Comparison of ENCODE assay signal across 1 cellular context in genomic region chr7:94440460-94441039, GRCh38.
TF ChIP-seq lines count a peak whose summit lies in the region.

No MANE protein-coding gene starts in this region.

TF ChIP-seq in HepG2, 621 proteins besides CTCF, POLR2A, EP300 and RAD21 (continued from another document and continues in another):
- TF ChIP-seq, protein P1, sequence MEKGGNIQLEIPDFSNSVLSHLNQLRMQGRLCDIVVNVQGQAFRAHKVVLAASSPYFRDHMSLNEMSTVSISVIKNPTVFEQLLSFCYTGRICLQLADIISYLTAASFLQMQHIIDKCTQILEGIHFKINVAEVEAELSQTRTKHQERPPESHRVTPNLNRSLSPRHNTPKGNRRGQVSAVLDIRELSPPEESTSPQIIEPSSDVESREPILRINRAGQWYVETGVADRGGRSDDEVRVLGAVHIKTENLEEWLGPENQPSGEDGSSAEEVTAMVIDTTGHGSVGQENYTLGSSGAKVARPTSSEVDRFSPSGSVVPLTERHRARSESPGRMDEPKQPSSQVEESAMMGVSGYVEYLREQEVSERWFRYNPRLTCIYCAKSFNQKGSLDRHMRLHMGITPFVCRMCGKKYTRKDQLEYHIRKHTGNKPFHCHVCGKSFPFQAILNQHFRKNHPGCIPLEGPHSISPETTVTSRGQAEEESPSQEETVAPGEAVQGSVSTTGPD (CRISPR knock-in tag; IDR thresholded peaks at IDR 0.05), result no peak
- TF ChIP-seq NFKB2 (CRISPR knock-in tag; IDR thresholded peaks at IDR 0.05; ENCODE audit: borderline replicate concordance), result no peak
- TF ChIP-seq ETV6 (CRISPR knock-in tag; conservative IDR thresholded peaks at IDR 0.05), result no peak
- no peak for TF ChIP-seq MATR3 (CRISPR knock-in tag; IDR thresholded peaks at IDR 0.05)
- no peak for TF ChIP-seq KMT2B (CRISPR knock-in tag; IDR thresholded peaks at IDR 0.05)
- no peak for TF ChIP-seq NCOA1 (CRISPR knock-in tag; IDR thresholded peaks at IDR 0.05)
- TF ChIP-seq ZNF446 (CRISPR knock-in tag; IDR thresholded peaks at IDR 0.05), result no peak
- TF ChIP-seq MEF2D (CRISPR knock-in tag; IDR thresholded peaks at IDR 0.05), result no peak
- peak; percentile 90 for TF ChIP-seq POGZ (CRISPR knock-in tag; IDR thresholded peaks at IDR 0.05)
- TF ChIP-seq PHB2 (IDR thresholded peaks at IDR 0.05; ENCODE audit: partially characterized antibody), result no peak
- TF ChIP-seq POLR2AphosphoS5 (IDR thresholded peaks at IDR 0.05; ENCODE audit: low read depth, low read length), result 0 out of 2 replicates have a peak, but pooled peaks have one; percentile 25
- TF ChIP-seq NR3C1 (CRISPR knock-in tag; IDR thresholded peaks at IDR 0.05), result no peak
- TF ChIP-seq FOXA1 (IDR thresholded peaks at IDR 0.05), result no peak
- peak; percentile 70 for TF ChIP-seq FOXA1 (CRISPR knock-in tag; IDR thresholded peaks at IDR 0.05)
- TF ChIP-seq TFAP4 (IDR thresholded peaks at IDR 0.05; ENCODE audit: borderline replicate concordance, low read depth), result no peak
- TF ChIP-seq PHF20 (CRISPR knock-in tag; IDR thresholded peaks at IDR 0.05), result no peak
- 0 out of 2 replicates have a peak, but pooled peaks have one; percentile 35 for TF ChIP-seq ZBTB7A (CRISPR knock-in tag; IDR thresholded peaks at IDR 0.05)
- TF ChIP-seq ZNF672 (CRISPR knock-in tag; IDR thresholded peaks at IDR 0.05), result no peak
- no peak for TF ChIP-seq ZNF724P (CRISPR knock-in tag; IDR thresholded peaks at IDR 0.05; ENCODE audit: borderline replicate concordance)
- no peak for TF ChIP-seq ZNF274 (CRISPR knock-in tag; IDR thresholded peaks at IDR 0.05)
- no peak for TF ChIP-seq ISX (CRISPR knock-in tag; conservative IDR thresholded peaks at IDR 0.05)
- no peak for TF ChIP-seq ZNF839 (CRISPR knock-in tag; IDR thresholded peaks at IDR 0.05; ENCODE audit: borderline replicate concordance)
- TF ChIP-seq, protein P2, sequence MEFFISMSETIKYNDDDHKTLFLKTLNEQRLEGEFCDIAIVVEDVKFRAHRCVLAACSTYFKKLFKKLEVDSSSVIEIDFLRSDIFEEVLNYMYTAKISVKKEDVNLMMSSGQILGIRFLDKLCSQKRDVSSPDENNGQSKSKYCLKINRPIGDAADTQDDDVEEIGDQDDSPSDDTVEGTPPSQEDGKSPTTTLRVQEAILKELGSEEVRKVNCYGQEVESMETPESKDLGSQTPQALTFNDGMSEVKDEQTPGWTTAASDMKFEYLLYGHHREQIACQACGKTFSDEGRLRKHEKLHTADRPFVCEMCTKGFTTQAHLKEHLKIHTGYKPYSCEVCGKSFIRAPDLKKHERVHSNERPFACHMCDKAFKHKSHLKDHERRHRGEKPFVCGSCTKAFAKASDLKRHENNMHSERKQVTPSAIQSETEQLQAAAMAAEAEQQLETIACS (CRISPR knock-in tag; IDR thresholded peaks at IDR 0.05), result no peak
- no peak for TF ChIP-seq ZIK1 (CRISPR knock-in tag; IDR thresholded peaks at IDR 0.05; ENCODE audit: borderline replicate concordance, low read depth)
- peak; percentile 59 for TF ChIP-seq SAP130 (CRISPR knock-in tag; IDR thresholded peaks at IDR 0.05; ENCODE audit: low read depth)
- TF ChIP-seq TBL1XR1 (IDR thresholded peaks at IDR 0.05; ENCODE audit: borderline replicate concordance, low read length, partially characterized antibody), result no peak
- no peak for TF ChIP-seq MLX (CRISPR knock-in tag; IDR thresholded peaks at IDR 0.05)
- TF ChIP-seq JUN (CRISPR knock-in tag; IDR thresholded peaks at IDR 0.05), result no peak
- 0 out of 2 replicates have a peak, but pooled peaks have one; percentile 34 for TF ChIP-seq ZNF501 (CRISPR knock-in tag; IDR thresholded peaks at IDR 0.05)
- TF ChIP-seq GTF3A (CRISPR knock-in tag; conservative IDR thresholded peaks at IDR 0.05), result no peak
- TF ChIP-seq NFIC (IDR thresholded peaks at IDR 0.05; ENCODE audit: low read length), result no peak
- TF ChIP-seq REST (IDR thresholded peaks at IDR 0.05; ENCODE audit: borderline replicate concordance in 1 of 2, low read depth in 1 of 2, low read length in 2 of 2), result no peak
- TF ChIP-seq ZNF792 (CRISPR knock-in tag; IDR thresholded peaks at IDR 0.05), result no peak
- no peak for TF ChIP-seq NR0B2 (CRISPR knock-in tag; IDR thresholded peaks at IDR 0.05)
- TF ChIP-seq ZFAT (CRISPR knock-in tag; conservative IDR thresholded peaks at IDR 0.05), result no peak
- TF ChIP-seq TFDP2 (CRISPR knock-in tag; IDR thresholded peaks at IDR 0.05), result no peak
- peak; percentile 91 for TF ChIP-seq RFX5 (IDR thresholded peaks at IDR 0.05; ENCODE audit: low read depth, low read length)
- no peak for TF ChIP-seq ADNP (CRISPR knock-in tag; IDR thresholded peaks at IDR 0.05)
- 0 out of 2 replicates have a peak, but pooled peaks have one; percentile 13 for TF ChIP-seq HNF4A (CRISPR knock-in tag; IDR thresholded peaks at IDR 0.05)
- TF ChIP-seq SP4 (CRISPR knock-in tag; IDR thresholded peaks at IDR 0.05), result no peak
- no peak for TF ChIP-seq TAF15 (IDR thresholded peaks at IDR 0.05; ENCODE audit: low read depth, low read length, poor library complexity, severe bottlenecking)
- TF ChIP-seq PITX1 (CRISPR knock-in tag; IDR thresholded peaks at IDR 0.05), result no peak
- TF ChIP-seq ZNF33B (CRISPR knock-in tag; IDR thresholded peaks at IDR 0.05), result no peak
- TF ChIP-seq ZFP62 (CRISPR knock-in tag; IDR thresholded peaks at IDR 0.05), result no peak
- TF ChIP-seq ZNF282 (IDR thresholded peaks at IDR 0.05; ENCODE audit: partially characterized antibody), result no peak
- no peak for TF ChIP-seq NFRKB (IDR thresholded peaks at IDR 0.05)
- no peak for TF ChIP-seq KLF13 (CRISPR knock-in tag; IDR thresholded peaks at IDR 0.05)
- TF ChIP-seq, protein P3, sequence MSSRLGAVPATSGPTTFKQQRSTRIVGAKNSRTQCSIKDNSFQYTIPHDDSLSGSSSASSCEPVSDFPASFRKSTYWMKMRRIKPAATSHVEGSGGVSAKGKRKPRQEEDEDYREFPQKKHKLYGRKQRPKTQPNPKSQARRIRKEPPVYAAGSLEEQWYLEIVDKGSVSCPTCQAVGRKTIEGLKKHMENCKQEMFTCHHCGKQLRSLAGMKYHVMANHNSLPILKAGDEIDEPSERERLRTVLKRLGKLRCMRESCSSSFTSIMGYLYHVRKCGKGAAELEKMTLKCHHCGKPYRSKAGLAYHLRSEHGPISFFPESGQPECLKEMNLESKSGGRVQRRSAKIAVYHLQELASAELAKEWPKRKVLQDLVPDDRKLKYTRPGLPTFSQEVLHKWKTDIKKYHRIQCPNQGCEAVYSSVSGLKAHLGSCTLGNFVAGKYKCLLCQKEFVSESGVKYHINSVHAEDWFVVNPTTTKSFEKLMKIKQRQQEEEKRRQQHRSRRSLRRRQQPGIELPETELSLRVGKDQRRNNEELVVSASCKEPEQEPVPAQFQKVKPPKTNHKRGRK (CRISPR knock-in tag; IDR thresholded peaks at IDR 0.05), result no peak
- TF ChIP-seq ZNF251 (CRISPR knock-in tag; IDR thresholded peaks at IDR 0.05), result no peak
- no peak for TF ChIP-seq ZNF24 (IDR thresholded peaks at IDR 0.05)
- TF ChIP-seq ZNF614 (CRISPR knock-in tag; IDR thresholded peaks at IDR 0.05; ENCODE audit: borderline replicate concordance), result no peak
- no peak for TF ChIP-seq ZFP82 (CRISPR knock-in tag; IDR thresholded peaks at IDR 0.05; ENCODE audit: borderline replicate concordance)
- no peak for TF ChIP-seq ATF1 (CRISPR knock-in tag; IDR thresholded peaks at IDR 0.05)
- no peak for TF ChIP-seq ZNF782 (CRISPR knock-in tag; IDR thresholded peaks at IDR 0.05; ENCODE audit: borderline replicate concordance)
